1 cellular context compared by ENCODE assay signal in genomic region chr1:58446368-58446767, GRCh38.
TF ChIP-seq lines count a peak whose summit lies in the region.

No MANE protein-coding gene starts in this region.

TF ChIP-seq in HepG2, 621 proteins besides CTCF, POLR2A, EP300 and RAD21 (continued from another document and continues in another):
- TF ChIP-seq ZNF609 (CRISPR knock-in tag; IDR thresholded peaks at IDR 0.05; ENCODE audit: borderline replicate concordance): no peak
- peak; percentile 83 for TF ChIP-seq ZNF281 (CRISPR knock-in tag; IDR thresholded peaks at IDR 0.05; ENCODE audit: borderline replicate concordance)
- 0 out of 2 replicates have a peak, but pooled peaks have one; percentile 19 for TF ChIP-seq KDM6A (CRISPR knock-in tag; IDR thresholded peaks at IDR 0.05; ENCODE audit: low read depth)
- TF ChIP-seq STAG1 (CRISPR knock-in tag; IDR thresholded peaks at IDR 0.05): no peak
- TF ChIP-seq ASH2L (IDR thresholded peaks at IDR 0.05; ENCODE audit: insufficient read length, low read depth, low read length): peak; percentile 31
- no peak for TF ChIP-seq ZNF383 (CRISPR knock-in tag; IDR thresholded peaks at IDR 0.05; ENCODE audit: borderline replicate concordance)
- 0 out of 2 replicates have a peak, but pooled peaks have one; percentile 38 for TF ChIP-seq FOXP4 (CRISPR knock-in tag; IDR thresholded peaks at IDR 0.05)
- TF ChIP-seq MEF2D (CRISPR knock-in tag; IDR thresholded peaks at IDR 0.05): no peak
- TF ChIP-seq SRSF1 (optimal IDR thresholded peaks at IDR 0.05; ENCODE audit: low read depth, low read length): no peak
- no peak for TF ChIP-seq CBX5 (CRISPR knock-in tag; IDR thresholded peaks at IDR 0.05; ENCODE audit: borderline replicate concordance)
- TF ChIP-seq JUN (CRISPR knock-in tag; IDR thresholded peaks at IDR 0.05): no peak
- no peak for TF ChIP-seq PRMT3 (CRISPR knock-in tag; IDR thresholded peaks at IDR 0.05; ENCODE audit: borderline replicate concordance, low read depth)
- no peak for TF ChIP-seq HDAC6 (IDR thresholded peaks at IDR 0.05; ENCODE audit: low read depth, low read length)
- no peak for TF ChIP-seq PBX2 (CRISPR knock-in tag; IDR thresholded peaks at IDR 0.05)
- TF ChIP-seq HOXA3 (CRISPR knock-in tag; IDR thresholded peaks at IDR 0.05): no peak
- TF ChIP-seq FOXA3 (CRISPR knock-in tag; IDR thresholded peaks at IDR 0.05): 0 out of 2 replicates have a peak, but pooled peaks have one; percentile 23
- 0 out of 2 replicates have a peak, but pooled peaks have one; percentile 7 for TF ChIP-seq ARID3A (IDR thresholded peaks at IDR 0.05; ENCODE audit: low read depth, low read length)
- no peak for TF ChIP-seq ZNF569 (CRISPR knock-in tag; IDR thresholded peaks at IDR 0.05; ENCODE audit: borderline replicate concordance)
- TF ChIP-seq KLF12 (CRISPR knock-in tag; IDR thresholded peaks at IDR 0.05; ENCODE audit: borderline replicate concordance): no peak
- TF ChIP-seq PHF5A (CRISPR knock-in tag; IDR thresholded peaks at IDR 0.05; ENCODE audit: low read depth, unreplicated experiment): no peak
- no peak for TF ChIP-seq ETS1 (CRISPR knock-in tag; IDR thresholded peaks at IDR 0.05)
- no peak for TF ChIP-seq FOXJ3 (CRISPR knock-in tag; IDR thresholded peaks at IDR 0.05; ENCODE audit: borderline replicate concordance)
- TF ChIP-seq GPBP1L1 (CRISPR knock-in tag; IDR thresholded peaks at IDR 0.05): no peak
- no peak for TF ChIP-seq HOXD1 (CRISPR knock-in tag; IDR thresholded peaks at IDR 0.05)
- peak; percentile 57 for TF ChIP-seq PAXIP1 (CRISPR knock-in tag; conservative IDR thresholded peaks at IDR 0.05)
- no peak for TF ChIP-seq STAT6 (CRISPR knock-in tag; IDR thresholded peaks at IDR 0.05; ENCODE audit: borderline replicate concordance)
- TF ChIP-seq MXI1 (IDR thresholded peaks at IDR 0.05; ENCODE audit: borderline replicate concordance, low read depth, low read length): no peak
- no peak for TF ChIP-seq RAD51 (IDR thresholded peaks at IDR 0.05; ENCODE audit: borderline replicate concordance)
- no peak for TF ChIP-seq U2AF2 (IDR thresholded peaks at IDR 0.05; ENCODE audit: low read depth, low read length)
